Comparison of ENCODE assay signal across 7 cellular contexts in the genomic region with DNA sequence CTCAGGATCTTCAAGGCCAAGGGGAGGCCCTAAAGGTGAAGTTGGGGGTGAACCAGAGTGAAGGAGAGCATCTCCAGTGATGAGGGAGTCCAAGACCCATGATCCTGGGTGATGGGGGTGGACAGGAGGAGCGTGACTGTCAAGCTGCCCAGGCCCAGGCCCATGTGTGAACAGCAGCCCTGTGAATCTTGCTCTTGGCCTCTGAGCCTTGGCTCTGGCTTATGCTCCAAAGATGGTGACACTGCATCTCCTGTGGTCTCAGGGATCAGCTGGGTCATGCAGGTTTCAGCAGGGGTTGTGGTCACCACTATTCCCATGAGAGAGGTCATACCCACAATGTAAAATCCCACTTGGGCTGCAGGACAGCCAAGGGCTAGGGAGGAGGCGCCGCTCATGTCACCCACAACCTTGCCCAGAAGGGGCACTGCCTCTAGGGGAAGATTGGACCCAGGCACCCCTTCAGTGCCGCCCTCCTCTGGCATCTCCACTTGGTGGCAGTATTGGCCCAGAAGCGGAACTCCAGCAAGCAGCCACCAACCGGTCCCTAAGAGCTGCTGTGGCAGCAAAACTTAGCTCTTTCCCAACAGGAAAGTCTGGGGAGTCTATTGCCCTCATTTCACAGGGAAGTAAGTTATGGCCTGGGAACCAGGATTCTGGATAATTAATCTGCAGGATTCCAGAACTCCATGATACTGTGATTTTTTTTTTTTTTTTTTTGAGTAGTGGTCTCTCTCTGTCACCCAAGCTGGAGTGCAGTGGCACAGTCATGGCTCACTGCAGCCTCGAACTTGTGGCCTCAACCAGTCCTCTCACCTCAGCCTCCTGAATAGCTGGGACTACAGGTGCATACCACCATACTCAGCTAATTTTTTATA. TPM values are rescaled to one million over a fixed set of nuclear protein-coding genes. Genes with fewer than 3 reads are reported as not detected.
DNase-seq lines count a peak whose midpoint lies in the region; ATAC-seq, FAIRE-seq and TF ChIP-seq lines count a peak whose summit lies in the region.

No MANE protein-coding gene starts in this region.

- no peak overlapping the region for H3K4me3 Mint-ChIP-seq in immature natural killer cell

- no peak for TF ChIP-seq POLR2A in body of pancreas (IDR thresholded peaks at IDR 0.05)

- in situ Hi-C loops in GM13976 (cut with MboI; ENCODE audit: low sequenced_read_pairs, unreplicated experiment), result no loop called here

- no peak overlapping the region for H3K4me3 ChIP-seq in body of pancreas

- H3K4me1 Mint-ChIP-seq in immature natural killer cell, result no peaks in the 10 kb centered on the region

- peak; percentile 76 for FAIRE-seq in TTC549 (lab: Jason Lieb, UNC)

- no peaks in the 10 kb centered on the region for H3K36me3 ChIP-seq in body of pancreas (replicated peaks in 1 of 2; ENCODE audit: insufficient read depth in 1 of 2, low read depth in 2 of 2)

- TF ChIP-seq CTCF in GM13976 (IDR thresholded peaks at IDR 0.05; ENCODE audit: borderline replicate concordance, control extremely low read depth, extremely low read depth, insufficient read depth, missing control alignments) (peak; percentile 80), body of pancreas (IDR thresholded peaks at IDR 0.05) (peak; percentile 65 to 96 (median 84))

- DNase-seq in GM13976 (ENCODE audit: low spot score) (peak; percentile 82), NCI-H146 treated with DMSO at 0.1 percent for 48 hours (lab: John Stamatoyannopoulos, UW; ENCODE audit: unreplicated experiment) (peak; percentile 39), body of pancreas (peak; percentile 72 to 83 (median 78)), immature natural killer cell (peak; percentile 40 to 63 (median 49))
- peak; percentile 78 for DNase-seq in stimulated activated CD4-positive, alpha-beta T cell treated with anti-CD3 and anti-CD28 coated beads, Interleukin-1b, Interleukin-23, amount 100 ng/mL, for 48 hours

- H3K27me3 Mint-ChIP-seq in immature natural killer cell (ENCODE audit: low read depth in 3 of 3), result peaks cover 7 to 16% (median 8%) of the 10 kb centered on the region in 3 donors

- peaks cover 0 to 3% (median 0%) of the 10 kb centered on the region in 3 donors for H3K36me3 Mint-ChIP-seq in immature natural killer cell

- ATAC-seq in HG02763 (IDR thresholded peaks at IDR 0.05; ENCODE audit: unreplicated experiment) (peak; percentile 71), body of pancreas (peak; percentile 86)

- H3K27ac ChIP-seq in body of pancreas, result no peak overlapping the region

- WGBS in body of pancreas, 2 donors, result 16% methylated on average over 3 to 7 of the region's 7 CpGs

- no peak overlapping the region for H3K27ac Mint-ChIP-seq in immature natural killer cell

- peaks cover 2% of the 10 kb centered on the region for H3K4me1 ChIP-seq in body of pancreas

- peaks cover 0 to 17% (median 8%) of the 10 kb centered on the region in 6 donors for H3K9me3 Mint-ChIP-seq in immature natural killer cell

- peaks cover 0 to 11% (median 0%) of the 10 kb centered on the region in 3 donors for H3K9me3 ChIP-seq in body of pancreas

- no peaks in the 10 kb centered on the region for H3K27me3 ChIP-seq in body of pancreas

- intact Hi-C loops in body of pancreas (cut with DNase I), result no loop called here

RNA-seq across cellular contexts. Expression of a gene that starts 7.5 kb away (rescaled TPM):
- total RNA-seq in body of pancreas, result not detected
- not detected for polyA plus RNA-seq in immature natural killer cell

RNA-seq across cellular contexts. Expression of a gene that starts 51.6 kb away (rescaled TPM):
- 1 to 10 TPM in 1 of 2 donors, under 1 TPM in 1; 0.66 to 2.1 TPM for total RNA-seq in body of pancreas
- not detected for polyA plus RNA-seq in immature natural killer cell
